Comparison of ENCODE assay signal across 19 cellular contexts in the genomic region with DNA sequence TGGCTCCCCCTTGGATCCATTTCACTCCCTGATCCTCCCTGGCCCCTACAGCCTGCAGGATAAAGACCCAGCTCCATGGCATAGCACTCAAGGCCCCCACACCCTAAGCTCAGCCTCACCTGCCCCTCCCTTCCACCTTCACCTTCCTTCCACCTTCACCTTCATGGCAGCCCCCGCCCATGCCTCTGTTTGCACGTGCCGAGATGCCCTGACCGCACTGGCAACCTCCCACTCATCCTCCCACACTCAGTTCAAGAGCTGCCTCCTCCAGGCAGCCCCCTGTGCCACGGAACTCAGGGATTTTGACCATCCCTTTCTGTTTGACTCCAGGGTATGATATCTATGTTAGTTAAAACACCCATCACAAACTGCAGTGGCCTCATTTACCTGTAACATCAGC.
A peak's percentile ranks its signal among the peaks of the same experiment; 100 is the strongest.
DNase-seq lines count a peak whose midpoint lies in the region; TF ChIP-seq lines count a peak whose summit lies in the region.
"Had no signal": no experiment of that assay in that cellular context is flagged by ENCODE, and none has a peak within 500 bp of the region (broad histone marks: within the 10 kb centered on the region; RNA-seq: fewer than 3 reads in every experiment).

No MANE protein-coding gene starts in this region.

- peak overlapping the region; percentile 52 for H3K27ac Mint-ChIP-seq in T-helper 2 cell treated with Interferon-gamma antibody and Interleukin-4, amounts not matched to agents 5 μg/mL and 100 μg/mL, for 36 hours
- H3K27ac Mint-ChIP-seq in activated naive CD8-positive, alpha-beta T cell: peak overlapping the region; percentile 30
- no peak overlapping the region for H3K27ac Mint-ChIP-seq in activated naive CD8-positive, alpha-beta T cell treated with anti-CD3 and anti-CD28 coated beads for 36 hours
- H3K27ac Mint-ChIP-seq in endothelial cell (ENCODE audit: unreplicated experiment): peak overlapping the region; percentile 24

- H3K36me3 ChIP-seq in A673 (ENCODE audit: insufficient read depth, low read length, poor library complexity, severe bottlenecking) (peaks cover 100% of the 10 kb centered on the region), HAP-1 (replicated peaks) (no peaks in the 10 kb centered on the region; the same call in 1 of the 2 replicates)
- H3K36me3 ChIP-seq: BE2C had no signal

- CTCF ChIA-PET in A673 (lab: Charles Lee): no interaction called here

- no peaks in the 10 kb centered on the region for H3K9me3 Mint-ChIP-seq in T-helper 2 cell treated with Interferon-gamma antibody and Interleukin-4, amounts not matched to agents 5 μg/mL and 100 μg/mL, for 36 hours
- H3K9me3 Mint-ChIP-seq in activated naive CD8-positive, alpha-beta T cell (ENCODE audit: low read depth): no peaks in the 10 kb centered on the region
- H3K9me3 Mint-ChIP-seq in activated naive CD8-positive, alpha-beta T cell treated with anti-CD3 and anti-CD28 coated beads for 36 hours: no peaks in the 10 kb centered on the region
- H3K9me3 Mint-ChIP-seq in endothelial cell (ENCODE audit: unreplicated experiment): no peaks in the 10 kb centered on the region

- H3K27me3 ChIP-seq in A673 (replicated peaks; ENCODE audit: insufficient read depth, low read depth, low read length, poor library complexity): no peaks in the 10 kb centered on the region
- no peaks in the 10 kb centered on the region for H3K27me3 ChIP-seq in HAP-1 (ENCODE audit: low read depth)
- H3K27me3 ChIP-seq: BE2C had no signal

- in situ Hi-C loops in HAP-1 (cut with MboI; ENCODE audit: low sequenced_read_pairs): no loop called here

- POLR2A ChIA-PET in A673 (lab: Charles Lee; ENCODE audit: low non-redundant PET): no interaction called here

- H3K4me3 Mint-ChIP-seq in T-helper 2 cell treated with Interferon-gamma antibody and Interleukin-4, amounts not matched to agents 5 μg/mL and 100 μg/mL, for 36 hours: no peak overlapping the region
- no peak overlapping the region for H3K4me3 Mint-ChIP-seq in activated naive CD8-positive, alpha-beta T cell
- H3K4me3 Mint-ChIP-seq in activated naive CD8-positive, alpha-beta T cell treated with anti-CD3 and anti-CD28 coated beads for 36 hours: no peak overlapping the region
- peak overlapping the region; percentile 78 for H3K4me3 Mint-ChIP-seq in endothelial cell (ENCODE audit: unreplicated experiment)

- DNase-seq in T-helper 2 cell treated with Interferon-gamma antibody and Interleukin-4, amounts not matched to agents 5 μg/mL and 100 μg/mL, for 36 hours (ENCODE audit: low spot score): no peak
- DNase-seq in T-helper 2 cell: no peak
- DNase-seq in activated naive CD8-positive, alpha-beta T cell treated with anti-CD3 and anti-CD28 coated beads for 36 hours: no peak
- DNase-seq in endothelial cell (ENCODE audit: low spot score): no peak
- no peak for DNase-seq in A673 (ENCODE audit: low spot score)
- no peak for DNase-seq in NCI-H1105 (lab: John Stamatoyannopoulos, UW)
- no peak for DNase-seq in HAP-1 (ENCODE audit: low spot score in 2 of 2)
- DNase-seq: BE2C; GDM1; GM23248; KBM-7; MV-4-11; NCI-H1436; NCI-H2029; NCI-H2171; NCI-H446 treated with DMSO at 0.1 percent for 48 hours; NK-92 treated with Interleukin-12 subunit alpha and Interleukin-12 subunit beta, amount 100 ng/mL, for 24 hours had no signal

- no TSS peak for BruUV-seq in A673 (replicated peaks; lab: Mats Ljungman, UMichigan)

- H3K4me3 ChIP-seq in A673 (ENCODE audit: low read depth, low read length, poor library complexity, severe bottlenecking) (no peak overlapping the region), HAP-1 (no peak overlapping the region)
- H3K4me3 ChIP-seq: GM23248 had no signal

- no peak for TF ChIP-seq CTCF in endothelial cell (IDR thresholded peaks at IDR 0.05; ENCODE audit: unreplicated experiment)
- TF ChIP-seq CTCF in A673 (conservative IDR thresholded peaks at IDR 0.05; ENCODE audit: low read depth, low read length): no peak

- peaks cover 74% of the 10 kb centered on the region for H3K36me3 Mint-ChIP-seq in T-helper 2 cell treated with Interferon-gamma antibody and Interleukin-4, amounts not matched to agents 5 μg/mL and 100 μg/mL, for 36 hours (ENCODE audit: low read depth)
- peaks cover 6% of the 10 kb centered on the region for H3K36me3 Mint-ChIP-seq in activated naive CD8-positive, alpha-beta T cell
- H3K36me3 Mint-ChIP-seq in activated naive CD8-positive, alpha-beta T cell treated with anti-CD3 and anti-CD28 coated beads for 36 hours: peaks cover 18% of the 10 kb centered on the region
- H3K36me3 Mint-ChIP-seq in endothelial cell (ENCODE audit: low read depth, unreplicated experiment): peaks cover 78% of the 10 kb centered on the region

- no peaks in the 10 kb centered on the region for H3K27me3 Mint-ChIP-seq in T-helper 2 cell treated with Interferon-gamma antibody and Interleukin-4, amounts not matched to agents 5 μg/mL and 100 μg/mL, for 36 hours (ENCODE audit: low read depth)
- no peaks in the 10 kb centered on the region for H3K27me3 Mint-ChIP-seq in activated naive CD8-positive, alpha-beta T cell
- H3K27me3 Mint-ChIP-seq in activated naive CD8-positive, alpha-beta T cell treated with anti-CD3 and anti-CD28 coated beads for 36 hours: no peaks in the 10 kb centered on the region
- H3K27me3 Mint-ChIP-seq in endothelial cell (ENCODE audit: unreplicated experiment): peaks cover 38% of the 10 kb centered on the region

- H3K9me3 ChIP-seq in A673 (ENCODE audit: low read depth, low read length, poor library complexity, severe bottlenecking) (no peaks in the 10 kb centered on the region), HAP-1 (no peaks in the 10 kb centered on the region)
- H3K9me3 ChIP-seq: BE2C had no signal

- no peak overlapping the region for H3K27ac ChIP-seq in A673 (ENCODE audit: low read depth, low read length, poor library complexity, severe bottlenecking)
- H3K27ac ChIP-seq: 22Rv1, GM23248 had no signal

- no peaks in the 10 kb centered on the region for H3K4me1 Mint-ChIP-seq in T-helper 2 cell treated with Interferon-gamma antibody and Interleukin-4, amounts not matched to agents 5 μg/mL and 100 μg/mL, for 36 hours (ENCODE audit: low read depth)
- peaks cover under 1% of the 10 kb centered on the region for H3K4me1 Mint-ChIP-seq in activated naive CD8-positive, alpha-beta T cell (ENCODE audit: low read depth)
- no peaks in the 10 kb centered on the region for H3K4me1 Mint-ChIP-seq in activated naive CD8-positive, alpha-beta T cell treated with anti-CD3 and anti-CD28 coated beads for 36 hours
- peaks cover 43% of the 10 kb centered on the region for H3K4me1 Mint-ChIP-seq in endothelial cell (ENCODE audit: unreplicated experiment)

- intact Hi-C loops in A673 (cut with micrococcal nuclease; ENCODE audit: unreplicated experiment): no loop called here

- peaks cover 15% of the 10 kb centered on the region for H3K4me1 ChIP-seq in A673 (ENCODE audit: insufficient read depth, low read length, poor library complexity, severe bottlenecking)
- no peaks in the 10 kb centered on the region for H3K4me1 ChIP-seq in HAP-1
- H3K4me1 ChIP-seq: BE2C had no signal
